ENCODE assay signal across 10 cellular contexts in the genomic region with DNA sequence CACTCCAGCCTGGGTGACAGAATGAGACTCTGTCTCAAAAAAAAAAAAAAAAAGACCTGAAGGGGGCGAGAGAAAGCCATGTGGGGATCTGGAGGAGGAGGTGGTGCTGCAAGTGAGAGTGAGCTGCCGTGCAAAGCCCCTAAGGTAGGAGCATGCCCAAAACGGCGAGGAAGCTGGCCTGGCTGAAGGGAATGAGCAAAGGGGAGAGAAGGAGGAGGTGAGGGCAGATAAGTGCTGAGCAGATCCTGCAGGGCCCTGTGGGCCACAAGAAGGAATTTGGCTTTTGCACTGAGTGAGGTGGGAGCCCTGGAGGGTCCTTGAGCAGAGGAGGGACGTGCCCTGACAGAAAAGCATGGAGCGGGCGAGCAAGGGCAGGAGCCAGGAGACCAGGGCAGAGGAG. TPM values are rescaled to one million over a fixed set of nuclear protein-coding genes. Genes with fewer than 3 reads are reported as not detected.
DNase-seq lines count a peak whose midpoint lies in the region; ATAC-seq, FAIRE-seq and TF ChIP-seq lines count a peak whose summit lies in the region.
"Had no signal": no experiment of that assay in that cellular context is flagged by ENCODE, and none has a peak within 500 bp of the region (broad histone marks: within the 10 kb centered on the region; RNA-seq: fewer than 3 reads in every experiment).

No MANE protein-coding gene starts in this region.

- no peaks in the 10 kb centered on the region for H4K20me1 ChIP-seq in DOHH2 (ENCODE audit: control insufficient read depth, insufficient read depth, low read depth, low read length)

- peak; percentile 44 for DNase-seq in Jurkat, Clone E6-1 (ENCODE audit: low read depth, low spot score)
- DNase-seq in activated T-cell treated with anti-CD3 and anti-CD28 coated beads, Interleukin-2, amount 50 U/mL, for 72 hours: peak in 1 of 2 donors; percentile 58
- DNase-seq in naive B cell: no peak
- no peak for DNase-seq in NCI-H1417 treated with DMSO at 0.1 percent for 48 hours (lab: John Stamatoyannopoulos, UW)
- DNase-seq in H54 (ENCODE audit: insufficient read length, low spot score): no peak
- DNase-seq in left lung: no peak
- no peak for DNase-seq in HT-29 (ENCODE audit: low spot score)
- DNase-seq: NCI-H1105 had no signal

- TF ChIP-seq CTCF in DOHH2 (IDR thresholded peaks at IDR 0.05; ENCODE audit: low read depth, low read length, poor library complexity, severe bottlenecking) (peak; percentile 28), left lung (IDR thresholded peaks at IDR 0.05) (no peak)

- H3K79me2 ChIP-seq in DOHH2 (ENCODE audit: control insufficient read depth, low read length): no peaks in the 10 kb centered on the region

- H3K9me2 ChIP-seq in DOHH2 (replicated peaks; ENCODE audit: control insufficient read depth, low read length): no peaks in the 10 kb centered on the region

- H3F3A ChIP-seq in DOHH2 (ENCODE audit: control insufficient read depth, insufficient read depth): peaks cover 5% of the 10 kb centered on the region

- H3K27ac ChIP-seq in DOHH2 (ENCODE audit: low read depth, low read length) (no peak overlapping the region), left lung (peak overlapping the region in 1 of 2 donors; percentile 45)

- no peaks in the 10 kb centered on the region for H3K27me3 Mint-ChIP-seq in activated T-cell treated with anti-CD3 and anti-CD28 coated beads, Interleukin-2, amount 50 U/mL, for 72 hours (ENCODE audit: low read depth)
- no peaks in the 10 kb centered on the region for H3K27me3 Mint-ChIP-seq in naive B cell

- no peak overlapping the region for H3K4me2 ChIP-seq in DOHH2 (ENCODE audit: low read length)

- H3K4me1 ChIP-seq in DOHH2 (ENCODE audit: control insufficient read depth, low read length): peaks cover 41% of the 10 kb centered on the region
- peaks cover 12 to 56% of the 10 kb centered on the region in 2 donors for H3K4me1 ChIP-seq in left lung

- peaks cover 0 to 2% of the 10 kb centered on the region in 2 donors for H3K9me3 Mint-ChIP-seq in activated T-cell treated with anti-CD3 and anti-CD28 coated beads, Interleukin-2, amount 50 U/mL, for 72 hours
- H3K9me3 Mint-ChIP-seq in naive B cell: peaks cover 0 to 2% (median 0%) of the 10 kb centered on the region in 7 donors

- peak overlapping the region; percentile 83 for H3K27ac Mint-ChIP-seq in activated T-cell treated with anti-CD3 and anti-CD28 coated beads, Interleukin-2, amount 50 U/mL, for 72 hours
- peak overlapping the region in 5 of 6 donors; percentile 85 to 98 (median 91) for H3K27ac Mint-ChIP-seq in naive B cell

- intact Hi-C loops in left lung (cut with DNase I): no loop called here

- H3K9me3 ChIP-seq in DOHH2 (ENCODE audit: control insufficient read depth, insufficient read depth, low read length): no peaks in the 10 kb centered on the region
- H3K9me3 ChIP-seq in left lung: no peaks in the 10 kb centered on the region

- peaks cover 2 to 3% of the 10 kb centered on the region in 2 donors for H3K36me3 Mint-ChIP-seq in activated T-cell treated with anti-CD3 and anti-CD28 coated beads, Interleukin-2, amount 50 U/mL, for 72 hours (ENCODE audit: insufficient read depth in 2 of 2)
- no peaks in the 10 kb centered on the region for H3K36me3 Mint-ChIP-seq in naive B cell

- H3K4me3 ChIP-seq in DOHH2 (ENCODE audit: low read length): no peak overlapping the region
- no peak overlapping the region for H3K4me3 ChIP-seq in Jurkat, Clone E6-1 (ENCODE audit: low read length)
- no peak overlapping the region for H3K4me3 ChIP-seq in left lung

- TF ChIP-seq POLR2A in H54 (IDR thresholded peaks at IDR 0.05; ENCODE audit: low read depth, low read length): no peak

- FAIRE-seq in H54 (lab: Jason Lieb, UNC): no peak
- FAIRE-seq: endometrium had no signal

- peak overlapping the region; percentile 81 to 91 for H3K4me3 Mint-ChIP-seq in activated T-cell treated with anti-CD3 and anti-CD28 coated beads, Interleukin-2, amount 50 U/mL, for 72 hours
- peak overlapping the region; percentile 69 to 98 (median 84) for H3K4me3 Mint-ChIP-seq in naive B cell

- H3K27me3 ChIP-seq in DOHH2 (ENCODE audit: control insufficient read depth, low read length) (peaks cover 20% of the 10 kb centered on the region), left lung (no peaks in the 10 kb centered on the region)

- H3K4me1 Mint-ChIP-seq in activated T-cell treated with anti-CD3 and anti-CD28 coated beads, Interleukin-2, amount 50 U/mL, for 72 hours (ENCODE audit: low read depth): peaks cover 54% of the 10 kb centered on the region
- peaks cover 32 to 76% (median 37%) of the 10 kb centered on the region in 3 donors for H3K4me1 Mint-ChIP-seq in naive B cell

- H3K36me3 ChIP-seq in DOHH2 (ENCODE audit: control insufficient read depth, low read length): no peaks in the 10 kb centered on the region
- no peaks in the 10 kb centered on the region for H3K36me3 ChIP-seq in left lung

- ATAC-seq in activated T-cell treated with anti-CD3 and anti-CD28 coated beads, Interleukin-2, amount 50 U/mL, for 72 hours (replicated peaks in 1 of 2): peak; percentile 44 to 53
- ATAC-seq in naive B cell (ENCODE audit: low read depth in 2 of 2) (peak; percentile 58 to 62), left lung (no peak)

RNA-seq across cellular contexts. Expression of a gene that starts 19.4 kb away (rescaled TPM):
- polyA plus RNA-seq in Jurkat, Clone E6-1 (2012; ENCODE audit: insufficient read depth, insufficient read length): 30.3 TPM
- 100 to 1,000 TPM; 316 to 369 TPM for total RNA-seq in activated T-cell treated with anti-CD3 and anti-CD28 coated beads, Interleukin-2, amount 50 U/mL, for 72 hours
- polyA plus RNA-seq in naive B cell (ENCODE audit: low read depth in 6 of 6): 10 to 100 TPM; 17.8 to 41.1 (median 31.9) TPM
- 100 to 1,000 TPM; 173 to 237 TPM for total RNA-seq in left lung
- 41.4 and 62.8 TPM in 2 replicates for total RNA-seq in HT-29 (2014; rRNA removed; shearing (Covaris generic))

RNA-seq across cellular contexts. Expression of a gene that starts 57.3 kb away (rescaled TPM):
- 289 TPM for polyA plus RNA-seq in Jurkat, Clone E6-1 (2012; ENCODE audit: insufficient read depth, insufficient read length)
- total RNA-seq in activated T-cell treated with anti-CD3 and anti-CD28 coated beads, Interleukin-2, amount 50 U/mL, for 72 hours: 100 to 1,000 TPM; 225 to 236 TPM
- polyA plus RNA-seq in naive B cell (ENCODE audit: low read depth in 6 of 6): 100 to 1,000 TPM; 110 to 169 (median 132) TPM
- 10 to 100 TPM; 42.5 to 90.1 TPM for total RNA-seq in left lung
- total RNA-seq in HT-29 (2014; rRNA removed; shearing (Covaris generic)): 185 and 196 TPM in 2 replicates
